19 cellular contexts compared by ENCODE assay signal in genomic region chr9:30411571-30411970, GRCh38.
DNase-seq lines count a peak whose midpoint lies in the region; ATAC-seq, FAIRE-seq and TF ChIP-seq lines count a peak whose summit lies in the region.
"Had no signal": no experiment of that assay in that cellular context is flagged by ENCODE, and none has a peak within 500 bp of the region (broad histone marks: within the 10 kb centered on the region; RNA-seq: fewer than 3 reads in every experiment).

No MANE protein-coding gene starts in this region.

- TF ChIP-seq RAD21 in GM12878 (IDR thresholded peaks at IDR 0.05; ENCODE audit: insufficient read depth, low read depth, low read length) = no peak

- no peaks in the 10 kb centered on the region for H3K4me1 ChIP-seq in GM12878 (ENCODE audit: control insufficient read depth, insufficient read depth, low read length)
- no peaks in the 10 kb centered on the region for H3K4me1 ChIP-seq in testis
- no peaks in the 10 kb centered on the region for H3K4me1 ChIP-seq in esophagus muscularis mucosa

- no peaks in the 10 kb centered on the region for H3K4me1 Mint-ChIP-seq in Calu3 (ENCODE audit: low read depth, unreplicated experiment)
- H3K4me1 Mint-ChIP-seq in naive thymus-derived CD8-positive, alpha-beta T cell = no peaks in the 10 kb centered on the region
- H3K4me1 Mint-ChIP-seq: B cell had no signal

- H4K20me1 ChIP-seq in GM12878 (ENCODE audit: control insufficient read depth, insufficient read depth) = no peaks in the 10 kb centered on the region

- H3K4me2 ChIP-seq in GM12878 (ENCODE audit: control insufficient read depth, insufficient read depth) = no peak overlapping the region

- H3K9ac ChIP-seq in GM12878 (ENCODE audit: control insufficient read depth, insufficient read depth, low read length) = no peak overlapping the region

- H3K4me3 Mint-ChIP-seq in Calu3 (ENCODE audit: low read depth, unreplicated experiment) = no peak overlapping the region
- H3K4me3 Mint-ChIP-seq in naive thymus-derived CD8-positive, alpha-beta T cell = no peak overlapping the region
- H3K4me3 Mint-ChIP-seq: B cell; CD4-positive, alpha-beta T cell; H9; IgD-negative memory B cell had no signal

- no peaks in the 10 kb centered on the region for H3K36me3 Mint-ChIP-seq in Calu3 (ENCODE audit: insufficient read depth, unreplicated experiment)
- peaks cover 0 to 10% (median 0%) of the 10 kb centered on the region in 3 donors for H3K36me3 Mint-ChIP-seq in naive thymus-derived CD8-positive, alpha-beta T cell
- H3K36me3 Mint-ChIP-seq: IgD-negative memory B cell had no signal

- SMC1A ChIA-PET in GM12878 (lab: Charles Lee; ENCODE audit: uncharacterized antibody, unreplicated experiment) = no interaction called here

- TF ChIP-seq POLR2A in GM12878 (IDR thresholded peaks at IDR 0.05; ENCODE audit: low read depth, low read length) (no peak), testis (IDR thresholded peaks at IDR 0.05) (no peak), esophagus muscularis mucosa (IDR thresholded peaks at IDR 0.05; ENCODE audit: low read depth) (no peak)

- H3K36me3 ChIP-seq in MG63 (no peaks in the 10 kb centered on the region), GM12878 (ENCODE audit: control insufficient read depth in 2 of 2, insufficient read depth in 2 of 2, low read length in 1 of 2) (no peaks in the 10 kb centered on the region), testis (ENCODE audit: low read depth, missing control alignments) (no peaks in the 10 kb centered on the region), esophagus muscularis mucosa (no peaks in the 10 kb centered on the region)

- CTCF ChIA-PET in GM12878 (lab: Yijun Ruan, JAX) = no interaction called here
- CTCF ChIA-PET in Calu3 (lab: Charles Lee) = no interaction called here

- H2AFZ ChIP-seq in GM12878 (ENCODE audit: control insufficient read depth, low read depth, low read length) = no peak overlapping the region

- H3K27me3 Mint-ChIP-seq in Calu3 (ENCODE audit: unreplicated experiment) = no peaks in the 10 kb centered on the region
- peaks cover 0 to 4% (median 0%) of the 10 kb centered on the region in 5 donors for H3K27me3 Mint-ChIP-seq in naive thymus-derived CD8-positive, alpha-beta T cell
- H3K27me3 Mint-ChIP-seq: B cell; CD4-positive, alpha-beta T cell; IgD-negative memory B cell had no signal

- ATAC-seq in GM12878 = peak; percentile 38; the same call in 2 of the 3 replicates
- no peak for ATAC-seq in naive thymus-derived CD8-positive, alpha-beta T cell

- WGBS in GM12878 (ENCODE audit: insufficient coverage, insufficient replicate concordance, low lambda C conversion rate, missing lambda C conversion rate) = 9% methylated on average over 5 of the region's 5 CpGs
- 60 to 62% methylated on average over 5 of the region's 5 CpGs for WGBS in testis, 2 donors
- 89% methylated on average over 4 of the region's 5 CpGs for WGBS in esophagus muscularis mucosa

- FAIRE-seq in GM12878 (lab: Jason Lieb, UNC) = no peak
- FAIRE-seq: D721Med, G401.6, GM12892, GM19239 had no signal

- no peaks in the 10 kb centered on the region for H3K79me2 ChIP-seq in GM12878 (ENCODE audit: control insufficient read depth, insufficient read depth, low read length)

- RAD21 ChIA-PET in GM12878 (lab: Charles Lee; ENCODE audit: unreplicated experiment) = no interaction called here

- H3K4me3 ChIP-seq in MG63 (no peak overlapping the region), GM12878 (no peak overlapping the region), testis (no peak overlapping the region), esophagus muscularis mucosa (no peak overlapping the region)

- H3K9me3 Mint-ChIP-seq in Calu3 (ENCODE audit: low read depth, unreplicated experiment) = peaks cover 6% of the 10 kb centered on the region
- peaks cover 5 to 40% (median 30%) of the 10 kb centered on the region in 9 donors for H3K9me3 Mint-ChIP-seq in naive thymus-derived CD8-positive, alpha-beta T cell

- in situ Hi-C loops in GM12878 (cut with MboI) = no loop called here

- peak; percentile 11 for DNase-seq in H4 (ENCODE audit: low spot score)
- DNase-seq in MG63 = peak; percentile 27
- DNase-seq in GM12878 (ENCODE audit: low read depth, low spot score) = no peak
- DNase-seq in testis = peak; percentile 81
- DNase-seq in Calu3 = no peak
- DNase-seq in esophagus muscularis mucosa (ENCODE audit: extremely low spot score) = no peak
- no peak for DNase-seq in naive thymus-derived CD8-positive, alpha-beta T cell
- DNase-seq: C1 segment of cervical spinal cord; CD4-positive, alpha-beta T cell; DMS153; DMS79 treated with DMSO at 0.1 percent for 48 hours; EL; H9 had no signal

- BruUV-seq in GM12878 (replicated peaks; lab: Mats Ljungman, UMichigan) (no TSS peak), Calu3 (replicated peaks; lab: Mats Ljungman, UMichigan) (no TSS peak)

- no peak overlapping the region for H3K27ac Mint-ChIP-seq in Calu3 (ENCODE audit: unreplicated experiment)
- no peak overlapping the region for H3K27ac Mint-ChIP-seq in naive thymus-derived CD8-positive, alpha-beta T cell
- H3K27ac Mint-ChIP-seq: B cell; CD4-positive, alpha-beta T cell; H9; IgD-negative memory B cell had no signal

- no peak overlapping the region for H3K27ac ChIP-seq in GM12878 (ENCODE audit: control insufficient read depth, insufficient read depth)
- H3K27ac ChIP-seq in testis = no peak overlapping the region
- no peak overlapping the region for H3K27ac ChIP-seq in esophagus muscularis mucosa (replicated peaks in 1 of 4)

- H3K27me3 ChIP-seq in MG63 (no peaks in the 10 kb centered on the region), GM12878 (replicated peaks in 1 of 2; ENCODE audit: control insufficient read depth in 2 of 2, insufficient read depth in 2 of 2, low read length in 1 of 2) (no peaks in the 10 kb centered on the region), testis (no peaks in the 10 kb centered on the region), esophagus muscularis mucosa (no peaks in the 10 kb centered on the region)

- TF ChIP-seq CTCF in GM12878 (IDR thresholded peaks at IDR 0.05 in 2 of 3, conservative IDR thresholded peaks at IDR 0.05 in 1 of 3; ENCODE audit: control insufficient read depth in 2 of 3, extremely low read depth in 1 of 3, insufficient read depth in 1 of 3, low read depth in 3 of 3, low read length in 3 of 3) = no peak
- no peak for TF ChIP-seq CTCF in testis (IDR thresholded peaks at IDR 0.05)
- TF ChIP-seq CTCF in Calu3 (IDR thresholded peaks at IDR 0.05; ENCODE audit: unreplicated experiment) = no peak
- TF ChIP-seq CTCF in esophagus muscularis mucosa (IDR thresholded peaks at IDR 0.05) = no peak

- TF ChIP-seq EP300 in GM12878 (IDR thresholded peaks at IDR 0.05; ENCODE audit: borderline replicate concordance in 1 of 2, control insufficient read depth in 1 of 2, low read depth in 2 of 2, low read length in 2 of 2) (no peak), esophagus muscularis mucosa (IDR thresholded peaks at IDR 0.05) (no peak)

- POLR2A ChIA-PET in GM12878 (lab: Charles Lee) = no interaction called here
- POLR2A ChIA-PET in naive thymus-derived CD8-positive, alpha-beta T cell (lab: Charles Lee) = no interaction called here

- no peaks in the 10 kb centered on the region for H3K9me3 ChIP-seq in MG63
- H3K9me3 ChIP-seq in GM12878 (replicated peaks; ENCODE audit: control insufficient read depth, insufficient read depth, low read length) = no peaks in the 10 kb centered on the region; the same call in 2 of the 3 replicates
- no peaks in the 10 kb centered on the region for H3K9me3 ChIP-seq in testis
- peaks cover 0 to 6% (median 0%) of the 10 kb centered on the region in 4 donors for H3K9me3 ChIP-seq in esophagus muscularis mucosa

- intact Hi-C loops in GM12878 (cut with micrococcal nuclease; ENCODE audit: unreplicated experiment) = no loop called here
- intact Hi-C loops in testis (cut with DNase I; ENCODE audit: low total_unique reads) = no loop called here
- intact Hi-C loops in Calu3 (cut with micrococcal nuclease; ENCODE audit: unreplicated experiment) = no loop called here
- intact Hi-C loops in esophagus muscularis mucosa (cut with DNase I) = no loop called here

TF ChIP-seq in GM12878, 131 proteins besides CTCF, POLR2A, EP300 and RAD21 (continues in another document):
- TF ChIP-seq ZBTB4 (CRISPR knock-in tag; IDR thresholded peaks at IDR 0.05) (no peak), MAX (IDR thresholded peaks at IDR 0.05; ENCODE audit: low read depth, low read length) (no peak)

Comparison
In these comparisons a context has a peak if more than half of its experiments do, and no peak if none do; other contexts are left out.
1. DNase-seq: peak in H4 (single experiment), MG63 (single experiment) and testis (single experiment); none in GM12878 (single experiment), Calu3 (single experiment), esophagus muscularis mucosa (single experiment) and naive thymus-derived CD8-positive, alpha-beta T cell (0 of 10).